Comparison of ENCODE assay signal across 8 cellular contexts in the genomic region with DNA sequence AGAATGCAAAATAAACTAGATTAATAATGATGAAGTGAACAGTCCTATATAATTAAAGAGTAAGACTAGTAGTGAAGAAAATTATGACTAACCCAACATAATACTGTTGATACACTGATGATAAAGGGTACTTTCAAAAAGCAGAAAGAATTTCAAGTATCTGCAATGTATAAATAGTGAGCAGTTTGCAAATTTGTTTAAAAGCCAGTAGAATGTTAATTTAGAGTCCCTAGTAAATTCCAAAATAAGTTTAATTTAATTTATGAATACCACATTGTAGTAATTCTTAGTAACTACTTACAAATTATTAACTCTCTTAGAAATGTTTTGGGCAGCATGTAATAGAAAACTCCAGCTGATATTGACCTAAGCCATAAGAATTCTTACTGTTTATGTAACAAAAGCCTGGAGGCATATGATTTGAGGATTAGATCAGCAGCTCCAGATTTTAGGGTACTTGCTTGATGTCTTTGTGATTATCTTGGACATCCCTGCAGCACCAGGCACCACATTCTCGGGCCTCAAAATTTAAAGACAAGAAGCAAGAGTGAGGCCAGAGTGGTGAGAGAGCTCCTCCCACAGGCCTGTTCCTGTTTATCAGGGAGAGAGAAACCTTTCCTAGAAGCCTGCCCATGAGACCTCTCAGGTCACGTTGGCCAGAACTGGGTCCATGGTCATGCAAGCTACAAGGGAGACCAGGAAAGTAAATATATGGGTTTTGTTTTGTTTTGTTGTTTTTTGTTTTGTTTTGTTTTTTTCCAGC.
A peak's percentile ranks its signal among the peaks of the same experiment; 100 is the strongest.
DNase-seq lines count a peak whose midpoint lies in the region; ATAC-seq and TF ChIP-seq lines count a peak whose summit lies in the region.

No MANE protein-coding gene starts in this region.

- H3K9me3 ChIP-seq in thyroid gland, result no peaks in the 10 kb centered on the region

- H3K36me3 Mint-ChIP-seq in mesothelial cell of epicardium, result peaks cover 6% of the 10 kb centered on the region

- no peak for TF ChIP-seq POLR2A in thyroid gland (IDR thresholded peaks at IDR 0.05)

- no peak overlapping the region for H3K4me3 Mint-ChIP-seq in mesothelial cell of epicardium

- intact Hi-C loops in thyroid gland (cut with DNase I), result no loop called here

- ATAC-seq in GM18870 (IDR thresholded peaks at IDR 0.05; ENCODE audit: unreplicated experiment), result peak; percentile 57
- peak; percentile 58 for ATAC-seq in HG03103 (IDR thresholded peaks at IDR 0.05; ENCODE audit: low read depth, unreplicated experiment)

- H3K4me3 ChIP-seq in astrocyte of the cerebellum (ENCODE audit: low read depth, low read length), result no peak overlapping the region
- no peak overlapping the region for H3K4me3 ChIP-seq in thyroid gland (replicated peaks in 1 of 3)

- peaks cover 12% of the 10 kb centered on the region for H3K9me3 Mint-ChIP-seq in mesothelial cell of epicardium

- no peaks in the 10 kb centered on the region for H3K27me3 Mint-ChIP-seq in mesothelial cell of epicardium (ENCODE audit: low read depth)

- H3K27ac Mint-ChIP-seq in mesothelial cell of epicardium, result peak overlapping the region; percentile 96

- no peak overlapping the region for H3K27ac ChIP-seq in thyroid gland

- peak; percentile 12 for DNase-seq in CD1c-positive myeloid dendritic cell (ENCODE audit: extremely low spot score)
- peak; percentile 77 for DNase-seq in NCI-H226
- DNase-seq in astrocyte of the cerebellum (ENCODE audit: low read depth), result peak; percentile 5
- peak in 1 of 2 experiments; percentile 51 for DNase-seq in mesothelial cell of epicardium (ENCODE audit: low spot score in 2 of 2, unreplicated experiment in 2 of 2)
- DNase-seq in stimulated activated CD4-positive, alpha-beta T cell treated with anti-CD3 and anti-CD28 coated beads, Interleukin-2, amount 100 ng/mL, for 24 hours, result no peak
- DNase-seq in thyroid gland, result no peak

- no peaks in the 10 kb centered on the region for H3K4me1 ChIP-seq in thyroid gland

- in situ Hi-C loops in astrocyte of the cerebellum (cut with HindIII; ENCODE audit: low sequenced_read_pairs), result no loop called here

- H3K27me3 ChIP-seq in thyroid gland, result no peaks in the 10 kb centered on the region

- 38 to 39% methylated on average over 2 of the region's 2 CpGs for WGBS in thyroid gland, 2 donors

- H3K4me1 Mint-ChIP-seq in mesothelial cell of epicardium, result peaks cover 41% of the 10 kb centered on the region

- H3K36me3 ChIP-seq in thyroid gland, result no peaks in the 10 kb centered on the region

- TF ChIP-seq CTCF in astrocyte of the cerebellum (IDR thresholded peaks at IDR 0.05; ENCODE audit: low read depth, low read length, missing control alignments), result peak; percentile 51
- no peak for TF ChIP-seq CTCF in mesothelial cell of epicardium (IDR thresholded peaks at IDR 0.05; ENCODE audit: unreplicated experiment)
- TF ChIP-seq CTCF in thyroid gland (IDR thresholded peaks at IDR 0.05), result no peak

Comparison
In these comparisons a context has a peak if more than half of its experiments do, and no peak if none do; other contexts are left out.
1. DNase-seq: peak in CD1c-positive myeloid dendritic cell (single experiment), NCI-H226 (single experiment) and astrocyte of the cerebellum (single experiment); none in stimulated activated CD4-positive, alpha-beta T cell treated with anti-CD3 and anti-CD28 coated beads, Interleukin-2, amount 100 ng/mL, for 24 hours (0 of 2) and thyroid gland (0 of 2).